In genomic region chr22:46908641-46909107, GRCh38 we compare ENCODE assay signal across 20 cellular contexts.
DNase-seq lines count a peak whose midpoint lies in the region; ATAC-seq and TF ChIP-seq lines count a peak whose summit lies in the region.
"Had no signal": no experiment of that assay in that cellular context is flagged by ENCODE, and none has a peak within 500 bp of the region (broad histone marks: within the 10 kb centered on the region; RNA-seq: fewer than 3 reads in every experiment).

No MANE protein-coding gene starts in this region.

- no peak overlapping the region for H3K27ac ChIP-seq in upper lobe of right lung
- no peak overlapping the region for H3K27ac ChIP-seq in Karpas-422 (ENCODE audit: low read length)

- intact Hi-C loops in upper lobe of right lung (cut with DNase I) = no loop called here

- no peaks in the 10 kb centered on the region for H3K9me2 ChIP-seq in Karpas-422 (replicated peaks; ENCODE audit: insufficient read depth, low read length)

- H3K36me3 ChIP-seq in upper lobe of right lung (peaks cover 24% of the 10 kb centered on the region), Karpas-422 (ENCODE audit: insufficient read depth, low read length) (peaks cover 10% of the 10 kb centered on the region; the same call in 1 of the 2 replicates)
- H3K36me3 ChIP-seq: HAP-1 had no signal

- H3K27me3 Mint-ChIP-seq in central memory CD8-positive, alpha-beta T cell = no peaks in the 10 kb centered on the region
- H3K27me3 Mint-ChIP-seq: IgD-negative memory B cell had no signal

- peaks cover 5% of the 10 kb centered on the region for H3K36me3 Mint-ChIP-seq in central memory CD8-positive, alpha-beta T cell (ENCODE audit: insufficient read depth)

- no peaks in the 10 kb centered on the region for H3K9me3 Mint-ChIP-seq in central memory CD8-positive, alpha-beta T cell
- H3K9me3 Mint-ChIP-seq: CD14-positive monocyte, IgD-negative memory B cell had no signal

- H3K4me1 Mint-ChIP-seq in central memory CD8-positive, alpha-beta T cell = peaks cover 19% of the 10 kb centered on the region
- H3K4me1 Mint-ChIP-seq: CD14-positive monocyte had no signal

- 0 out of 2 replicates have a peak, but pooled peaks cover 5% of the 10 kb centered on the region for H4K20me1 ChIP-seq in Karpas-422 (ENCODE audit: insufficient read depth, low read depth, low read length)

- no peaks in the 10 kb centered on the region for H3K27me3 ChIP-seq in upper lobe of right lung
- H3K27me3 ChIP-seq in Karpas-422 (ENCODE audit: low read length) = no peaks in the 10 kb centered on the region

- no peak for ATAC-seq in central memory CD8-positive, alpha-beta T cell (replicated peaks; ENCODE audit: extremely low read depth, poor library complexity, severe bottlenecking)
- ATAC-seq in left lobe of liver (no peak), upper lobe of right lung (no peak), HG03175 (IDR thresholded peaks at IDR 0.05; ENCODE audit: unreplicated experiment) (no peak), GM18873 (IDR thresholded peaks at IDR 0.05; ENCODE audit: low FRiP score, unreplicated experiment) (no peak)
- ATAC-seq: Right ventricle myocardium inferior had no signal

- H3K4me3 ChIP-seq in upper lobe of right lung (no peak overlapping the region), Karpas-422 (ENCODE audit: low read length) (no peak overlapping the region)
- H3K4me3 ChIP-seq: HAP-1 had no signal

- H3K9ac ChIP-seq in Karpas-422 (ENCODE audit: low read length) = no peak overlapping the region

- H3K9me3 ChIP-seq in upper lobe of right lung (no peaks in the 10 kb centered on the region), Karpas-422 (ENCODE audit: low read length) (no peaks in the 10 kb centered on the region)
- H3K9me3 ChIP-seq: HAP-1 had no signal

- H2AFZ ChIP-seq in Karpas-422 (ENCODE audit: low read length) = no peak overlapping the region

- DNase-seq in NCI-H748 (lab: John Stamatoyannopoulos, UW; ENCODE audit: unreplicated experiment) (peak; percentile 43), NCI-H748 treated with DMSO at 0.1 percent for 48 hours (lab: John Stamatoyannopoulos, UW) (no peak), left lobe of liver (ENCODE audit: low spot score) (peak; percentile 28), upper lobe of right lung (peak; percentile 30), Karpas-422 (no peak)
- DNase-seq in central memory CD8-positive, alpha-beta T cell (ENCODE audit: low spot score in 2 of 2) = no peak
- DNase-seq: 8988T, DMS79, Kasumi-1, MM.1S, NCI-H1092 treated with DMSO at 0.1 percent for 48 hours, NCI-H1694, NCI-H2081 treated with DMSO at 0.1 percent for 48 hours, NCI-H82 had no signal

- peaks cover 47% of the 10 kb centered on the region for H3K79me2 ChIP-seq in Karpas-422 (ENCODE audit: low read length)

- H3K4me2 ChIP-seq in Karpas-422 (ENCODE audit: low read depth, low read length, poor library complexity, severe bottlenecking) = no peak overlapping the region

- no peak for TF ChIP-seq CTCF in upper lobe of right lung (IDR thresholded peaks at IDR 0.05)

- no peaks in the 10 kb centered on the region for H3K4me1 ChIP-seq in upper lobe of right lung
- H3K4me1 ChIP-seq in Karpas-422 (ENCODE audit: low read length) = no peaks in the 10 kb centered on the region
- H3K4me1 ChIP-seq: HAP-1 had no signal

- no peak overlapping the region for H3K4me3 Mint-ChIP-seq in central memory CD8-positive, alpha-beta T cell
- H3K4me3 Mint-ChIP-seq: CD14-positive monocyte had no signal

- peak overlapping the region; percentile 83 for H3K27ac Mint-ChIP-seq in central memory CD8-positive, alpha-beta T cell (ENCODE audit: low read depth)

Comparison
In these comparisons a context has a peak if more than half of its experiments do, and no peak if none do; other contexts are left out.
1. DNase-seq: peak in NCI-H748 (single experiment), left lobe of liver (single experiment) and upper lobe of right lung (single experiment); none in NCI-H748 treated with DMSO at 0.1 percent for 48 hours (single experiment), central memory CD8-positive, alpha-beta T cell (0 of 2) and Karpas-422 (single experiment).